Comparison of ENCODE assay signal across 10 cellular contexts in genomic region chr5:134540747-134541733, GRCh38. TPM values are rescaled to one million over a fixed set of nuclear protein-coding genes. Genes with fewer than 3 reads are reported as not detected.
DNase-seq lines count a peak whose midpoint lies in the region; ATAC-seq and TF ChIP-seq lines count a peak whose summit lies in the region.
"Had no signal": no experiment of that assay in that cellular context is flagged by ENCODE, and none has a peak within 500 bp of the region (broad histone marks: within the 10 kb centered on the region; RNA-seq: fewer than 3 reads in every experiment).

No MANE protein-coding gene starts in this region.

- no peak for TF ChIP-seq CTCF in activated B cell treated with CpG ODN at 0.5 μM for 24 hours (IDR thresholded peaks at IDR 0.05)

- H3K4me1 Mint-ChIP-seq in activated B cell treated with CpG ODN at 0.5 μM for 24 hours = peaks cover 89% of the 10 kb centered on the region

- CTCF ChIA-PET in activated B cell treated with CpG ODN at 0.5 μM for 24 hours (lab: Charles Lee) = interaction anchor here (0.6 to 6.4 kb wide), 5 partner anchors 14 to 1413 kb away, joined by 3 to 59 read pairs (median 8); partner anchors contain the start of gene CDKN2AIPNL

- peak overlapping the region; percentile 25; the same call in 1 of the 2 replicates for H3K4me3 ChIP-seq in BLaER1
- H3K4me3 ChIP-seq: right atrium auricular region had no signal

- peaks cover 38% of the 10 kb centered on the region for H4K20me1 ChIP-seq in BLaER1

- peak overlapping the region; percentile 91 for H3K4me2 ChIP-seq in BLaER1

- no peaks in the 10 kb centered on the region for H3K9me3 ChIP-seq in BLaER1
- H3K9me3 ChIP-seq: right atrium auricular region had no signal

- DNase-seq in activated B cell treated with CpG ODN at 0.5 μM for 24 hours = peak; percentile 57
- no peak for DNase-seq in SIG-M5 treated with dmso at 0.1 percent for 504 hours (lab: John Stamatoyannopoulos, UW; ENCODE audit: unreplicated experiment)
- no peak for DNase-seq in dermis blood vessel endothelial cell
- DNase-seq in pons (ENCODE audit: low spot score) = no peak
- DNase-seq in head of caudate nucleus = no peak
- DNase-seq: C1 segment of cervical spinal cord had no signal

- H3K4me1 ChIP-seq in BLaER1 = peaks cover 87% of the 10 kb centered on the region

- H3K27me3 Mint-ChIP-seq in activated B cell treated with CpG ODN at 0.5 μM for 24 hours = no peaks in the 10 kb centered on the region

- H3K36me3 Mint-ChIP-seq in activated B cell treated with CpG ODN at 0.5 μM for 24 hours (ENCODE audit: low read depth) = peaks cover 66% of the 10 kb centered on the region

- peak overlapping the region; percentile 96 for H3K27ac Mint-ChIP-seq in activated B cell treated with CpG ODN at 0.5 μM for 24 hours

- POLR2A ChIA-PET in activated B cell treated with CpG ODN at 0.5 μM for 24 hours (lab: Charles Lee) = interaction anchor here (0.6 to 22.4 kb wide), 13 partner anchors 10 to 315 kb away, joined by 3 to 763 read pairs (median 3); partner anchors contain the start of genes CDKN2AIPNL, JADE2 and PPP2CA

- TF ChIP-seq POLR2A in GM18526 (IDR thresholded peaks at IDR 0.05; ENCODE audit: extremely low read depth, insufficient read length) = peak; percentile 29

- H3K27me3 ChIP-seq in BLaER1 = no peaks in the 10 kb centered on the region
- H3K27me3 ChIP-seq: right atrium auricular region had no signal

- intact Hi-C loops in activated B cell treated with CpG ODN at 0.5 μM for 24 hours (cut with micrococcal nuclease) = loop anchor here (2.0 to 10.0 kb wide), 8 partner anchors 14 to 1144 kb away; partner anchors contain the start of genes C5orf24, PPP2CA and UBE2B
- intact Hi-C loops in head of caudate nucleus (cut with DNase I) = no loop called here

- H3K9me3 Mint-ChIP-seq in activated B cell treated with CpG ODN at 0.5 μM for 24 hours = no peaks in the 10 kb centered on the region

- peak overlapping the region; percentile 38; the same call in 1 of the 2 replicates for H3K9ac ChIP-seq in BLaER1

- peak overlapping the region; percentile 78 for H3K27ac ChIP-seq in BLaER1

- peaks cover 48% of the 10 kb centered on the region for H3K36me3 ChIP-seq in BLaER1

- H3K4me3 Mint-ChIP-seq in activated B cell treated with CpG ODN at 0.5 μM for 24 hours = peak overlapping the region; percentile 78

- peak; percentile 34 for ATAC-seq in HG02798 (IDR thresholded peaks at IDR 0.05; ENCODE audit: poor library complexity, unreplicated experiment)
- ATAC-seq in activated B cell treated with CpG ODN at 0.5 μM for 24 hours (ENCODE audit: low read depth) = peak; percentile 80

RNA-seq across cellular contexts. Expression of gene JADE2, which starts 15.6 kb away (rescaled TPM):
- total RNA-seq in activated B cell treated with CpG ODN at 0.5 μM for 24 hours (218 and 225 TPM in 2 replicates), dermis blood vessel endothelial cell (23.3 and 31.7 TPM in 2 replicates)
